Comparison of ENCODE assay signal across 14 cellular contexts in the genomic region with DNA sequence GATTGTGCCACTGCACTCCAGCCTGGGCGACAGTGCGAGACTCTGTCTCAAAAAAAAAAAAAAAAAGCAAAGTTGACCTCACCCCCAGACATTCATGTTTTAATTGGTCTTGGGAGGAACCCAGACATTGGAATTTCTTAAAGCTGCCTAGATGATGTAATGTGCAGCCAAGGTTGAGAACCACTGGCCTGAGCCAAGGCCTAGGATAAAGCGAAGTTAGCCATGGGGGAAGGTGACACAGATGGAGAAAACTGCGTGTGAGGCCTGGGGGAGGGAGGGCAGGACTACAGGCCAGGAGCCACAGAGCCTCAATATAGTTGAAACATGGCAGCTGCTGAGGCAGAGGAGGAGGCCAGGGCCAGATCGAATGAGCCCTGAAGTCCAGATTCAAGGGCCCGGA. TPM values are rescaled to one million over a fixed set of nuclear protein-coding genes. Genes with fewer than 3 reads are reported as not detected.
A peak's percentile ranks its signal among the peaks of the same experiment; 100 is the strongest.
DNase-seq lines count a peak whose midpoint lies in the region; ATAC-seq, FAIRE-seq and TF ChIP-seq lines count a peak whose summit lies in the region.
"Had no signal": no experiment of that assay in that cellular context is flagged by ENCODE, and none has a peak within 500 bp of the region (broad histone marks: within the 10 kb centered on the region; RNA-seq: fewer than 3 reads in every experiment).

No MANE protein-coding gene starts in this region.

- H3K4me3 Mint-ChIP-seq in endodermal cell, result no peak overlapping the region

- no peak overlapping the region for H2AK5ac ChIP-seq in mesendoderm (ENCODE audit: low read length)

- no peak overlapping the region for H3K4me2 ChIP-seq in mesendoderm (ENCODE audit: low read length)

- H3K79me2 ChIP-seq in mesendoderm (ENCODE audit: control insufficient read depth, insufficient read depth, low read length), result no peaks in the 10 kb centered on the region

- peaks cover 15% of the 10 kb centered on the region for H3K4me1 Mint-ChIP-seq in endodermal cell

- no peak overlapping the region for H3K4ac ChIP-seq in mesendoderm (ENCODE audit: low read depth, low read length)

- peaks cover 9% of the 10 kb centered on the region for H3K36me3 Mint-ChIP-seq in endodermal cell (ENCODE audit: low read depth)

- H3K27ac ChIP-seq in endodermal cell (ENCODE audit: low read depth, low read length) (no peak overlapping the region), mesendoderm (ENCODE audit: low read depth, low read length) (no peak overlapping the region)
- H3K27ac ChIP-seq: coronary artery had no signal

- H3K9ac ChIP-seq in endodermal cell (ENCODE audit: extremely low read depth, low read length, poor library complexity, severe bottlenecking) (no peak overlapping the region), mesendoderm (ENCODE audit: low read length) (no peak overlapping the region)

- peaks cover 4% of the 10 kb centered on the region for H3K79me1 ChIP-seq in mesendoderm (ENCODE audit: low read length)

- no peaks in the 10 kb centered on the region for H3K27me3 Mint-ChIP-seq in endodermal cell (ENCODE audit: insufficient read depth)

- DNase-seq in AG09319 (ENCODE audit: extremely low read depth, low read depth) (peak; percentile 23), H4 (ENCODE audit: low spot score) (peak; percentile 30), endodermal cell (peak; percentile 16), mesendoderm (peak; percentile 45), T-helper 9 cell (no peak), HTR-8/SVneo (ENCODE audit: insufficient read length, low spot score) (no peak)
- DNase-seq: activated CD4-positive, CD25-positive, alpha-beta regulatory T cell; NCI-H1930; NCI-H526 treated with DMSO at 0.1 percent for 48 hours; occipital lobe had no signal

- H3K27ac Mint-ChIP-seq in endodermal cell, result no peak overlapping the region

- 94 to 97% methylated on average over 4 to 6 of the region's 6 CpGs for WGBS in endodermal cell (ENCODE audit: insufficient coverage in 1 of 2, insufficient read length in 1 of 2), 2 experiments
- WGBS in mesendoderm (ENCODE audit: extremely low coverage, insufficient coverage, low lambda C conversion rate), result no CpG with 5 or more reads among the region's 6 CpGs

- H3K9me3 Mint-ChIP-seq in endodermal cell, result no peaks in the 10 kb centered on the region

- H3K56ac ChIP-seq in mesendoderm (ENCODE audit: low read length), result no peak overlapping the region

- H3K4me3 ChIP-seq in endodermal cell (ENCODE audit: low read length), result no peak overlapping the region
- no peak overlapping the region for H3K4me3 ChIP-seq in mesendoderm (ENCODE audit: low read length)
- H3K4me3 ChIP-seq: coronary artery had no signal

- no peak overlapping the region for H3K23ac ChIP-seq in mesendoderm (ENCODE audit: low read length)

- TF ChIP-seq CTCF in AG09319 (IDR thresholded peaks at IDR 0.05; ENCODE audit: low read depth, low read length) (no peak), endodermal cell (conservative IDR thresholded peaks at IDR 0.05) (no peak)

- H2BK120ac ChIP-seq in mesendoderm (ENCODE audit: low read depth, low read length), result no peak overlapping the region

- H2BK15ac ChIP-seq in mesendoderm (replicated peaks; ENCODE audit: low read depth), result no peak overlapping the region

- FAIRE-seq in HTR-8/SVneo (lab: Jason Lieb, UNC), result no peak

- H4K8ac ChIP-seq in mesendoderm (ENCODE audit: low read depth, low read length), result no peak overlapping the region

- no peak overlapping the region for H2BK5ac ChIP-seq in mesendoderm (ENCODE audit: low read length)

- no peak for ATAC-seq in GM21825 (IDR thresholded peaks at IDR 0.05; ENCODE audit: unreplicated experiment)
- no peak for ATAC-seq in GM18870 (IDR thresholded peaks at IDR 0.05; ENCODE audit: unreplicated experiment)
- ATAC-seq: Panc1 had no signal

- H3K18ac ChIP-seq in mesendoderm (ENCODE audit: low read length), result no peak overlapping the region

- H3K36me3 ChIP-seq in endodermal cell (ENCODE audit: control insufficient read depth, insufficient read depth, low read length) (no peaks in the 10 kb centered on the region), mesendoderm (ENCODE audit: control insufficient read depth, insufficient read depth, low read length) (no peaks in the 10 kb centered on the region)

- H3K9me3 ChIP-seq in endodermal cell (ENCODE audit: control insufficient read depth, low read length), result no peaks in the 10 kb centered on the region

- no peaks in the 10 kb centered on the region for H3K27me3 ChIP-seq in endodermal cell (ENCODE audit: control insufficient read depth, insufficient read depth, low read length, poor library complexity, severe bottlenecking)
- H3K27me3 ChIP-seq in mesendoderm (ENCODE audit: insufficient read depth, low read length, poor library complexity), result no peaks in the 10 kb centered on the region

- H4K5ac ChIP-seq in mesendoderm (ENCODE audit: low read length), result no peak overlapping the region

- no peaks in the 10 kb centered on the region for H3K4me1 ChIP-seq in endodermal cell (ENCODE audit: control insufficient read depth, insufficient read depth, low read length)
- H3K4me1 ChIP-seq in mesendoderm (ENCODE audit: control insufficient read depth, low read depth, low read length), result no peaks in the 10 kb centered on the region

RNA-seq across cellular contexts. Expression of a gene that starts 20.9 kb away (rescaled TPM):
- 53.0 and 72.4 TPM in 2 replicates for total RNA-seq in H4 (2014; rRNA removed; shearing (Covaris generic))
- 10 to 100 TPM; 66.9 to 67.9 TPM for total RNA-seq in endodermal cell
- polyA plus RNA-seq in endodermal cell (2013, experiment 1 of 2), result 39.6 TPM
- 42.1 TPM for polyA plus RNA-seq in endodermal cell (2013, experiment 2 of 2)
- polyA plus RNA-seq in mesendoderm (2013, experiment 1 of 2), result 26.6 TPM
- 26.0 TPM for polyA plus RNA-seq in mesendoderm (2013, experiment 2 of 2)

RNA-seq across cellular contexts. Expression of a gene that starts 20.9 kb away (rescaled TPM):
- total RNA-seq in H4 (2014; rRNA removed; shearing (Covaris generic)), result 0.23 and 1.2 TPM in 2 replicates
- 1 to 10 TPM; 5.2 to 8.4 TPM for total RNA-seq in endodermal cell
- 1.1 TPM for polyA plus RNA-seq in endodermal cell (2013, experiment 1 of 2)
- polyA plus RNA-seq in endodermal cell (2013, experiment 2 of 2), result 1.4 TPM
- polyA plus RNA-seq in mesendoderm (2013, experiment 1 of 2), result 1.7 TPM
- polyA plus RNA-seq in mesendoderm (2013, experiment 2 of 2), result 1.7 TPM

RNA-seq across cellular contexts. Expression of a gene that starts 37.8 kb away (rescaled TPM):
- 284 and 343 TPM in 2 replicates for total RNA-seq in H4 (2014; rRNA removed; shearing (Covaris generic))
- 100 to 1,000 TPM; 164 to 166 TPM for total RNA-seq in endodermal cell
- 109 TPM for polyA plus RNA-seq in endodermal cell (2013, experiment 1 of 2)
- polyA plus RNA-seq in endodermal cell (2013, experiment 2 of 2), result 107 TPM
- 87.5 TPM for polyA plus RNA-seq in mesendoderm (2013, experiment 1 of 2)
- 87.2 TPM for polyA plus RNA-seq in mesendoderm (2013, experiment 2 of 2)

Comparison
In these comparisons a context has a peak if more than half of its experiments do, and no peak if none do; other contexts are left out.
1. DNase-seq: peak in AG09319 (single experiment), H4 (single experiment), endodermal cell (single experiment) and mesendoderm (single experiment); none in T-helper 9 cell (single experiment) and HTR-8/SVneo (single experiment).